ENCODE assay signal across 8 cellular contexts in genomic region chr9:121545875-121546423, GRCh38. TPM values are rescaled to one million over a fixed set of nuclear protein-coding genes. Genes with fewer than 3 reads are reported as not detected.
A peak's percentile ranks its signal among the peaks of the same experiment; 100 is the strongest.
DNase-seq lines count a peak whose midpoint lies in the region; ATAC-seq and TF ChIP-seq lines count a peak whose summit lies in the region.

No MANE protein-coding gene starts in this region.

- peak overlapping the region; percentile 52 for H2AFZ ChIP-seq in KMS-11 (ENCODE audit: low read depth)

- BruUV-seq in Panc1 (replicated peaks; lab: Mats Ljungman, UMichigan), result no TSS peak

- H3K27me3 Mint-ChIP-seq in activated T-helper 1 cell treated with anti-CD3 and anti-CD28 coated beads, Interleukin-12 subunit alpha, Interleukin-12 subunit beta, Interleukin-2, Interleukin-4 antibody, amounts not matched to agents 30 ng/mL and 10 ng/mL and 1 ng/mL, durations not matched to agents 14 hours and 24 hours and 36 hours (ENCODE audit: insufficient read depth), result peaks cover 1% of the 10 kb centered on the region

- H3K9ac ChIP-seq in KMS-11, result no peak overlapping the region

- in situ Hi-C loops in Panc1 (cut with HindIII; ENCODE audit: low pct_unique_long_range_greater_than_20kb, low sequenced_read_pairs), result no loop called here

- no peak overlapping the region for H3K27ac ChIP-seq in KMS-11
- H3K27ac ChIP-seq in Panc1 (ENCODE audit: low read length), result no peak overlapping the region
- H3K27ac ChIP-seq in substantia nigra (ENCODE audit: low read depth, low read length, poor library complexity, severe bottlenecking), result no peak overlapping the region

- no peaks in the 10 kb centered on the region for H3K36me3 Mint-ChIP-seq in activated T-helper 1 cell treated with anti-CD3 and anti-CD28 coated beads, Interleukin-12 subunit alpha, Interleukin-12 subunit beta, Interleukin-2, Interleukin-4 antibody, amounts not matched to agents 30 ng/mL and 10 ng/mL and 1 ng/mL, durations not matched to agents 14 hours and 24 hours and 36 hours (ENCODE audit: low read depth)

- no peak overlapping the region for H3K4me3 Mint-ChIP-seq in activated T-helper 1 cell treated with anti-CD3 and anti-CD28 coated beads, Interleukin-12 subunit alpha, Interleukin-12 subunit beta, Interleukin-2, Interleukin-4 antibody, amounts not matched to agents 30 ng/mL and 10 ng/mL and 1 ng/mL, durations not matched to agents 14 hours and 24 hours and 36 hours

- peak; percentile 88 for DNase-seq in COLO829 (ENCODE audit: low spot score)
- DNase-seq in Panc1 (ENCODE audit: low read depth, low spot score), result peak; percentile 52
- DNase-seq in activated T-helper 1 cell treated with anti-CD3 and anti-CD28 coated beads, Interleukin-12 subunit alpha, Interleukin-12 subunit beta, Interleukin-2, Interleukin-4 antibody, amounts not matched to agents 30 ng/mL and 10 ng/mL and 1 ng/mL, durations not matched to agents 14 hours and 24 hours and 36 hours (ENCODE audit: low spot score), result peak; percentile 46
- DNase-seq in fibroblast of villous mesenchyme (ENCODE audit: low read depth), result peak; percentile 94
- DNase-seq in nucleus accumbens (lab: John Stamatoyannopoulos, UW), result peak in 55 of 56 donors; percentile 31 to 97 (median 83)
- peak; percentile 52 to 99 (median 88) for DNase-seq in substantia nigra (lab: John Stamatoyannopoulos, UW)

- CTCF ChIA-PET in Panc1 (lab: Charles Lee), result interaction anchor here (0.6 to 1.2 kb wide), 7 partner anchors 24 to 449 kb away, joined by 3 to 13 read pairs (median 3); no protein-coding TSS in a partner anchor

- H3K9me3 ChIP-seq in Panc1 (ENCODE audit: control insufficient read depth, insufficient read depth, low read depth, low read length), result no peaks in the 10 kb centered on the region

- H3K36me3 ChIP-seq in KMS-11 (ENCODE audit: insufficient read depth), result no peaks in the 10 kb centered on the region
- no peaks in the 10 kb centered on the region for H3K36me3 ChIP-seq in Panc1 (ENCODE audit: control insufficient read depth, insufficient read depth, low read length)

- H3K79me2 ChIP-seq in KMS-11 (ENCODE audit: insufficient read depth, low read depth), result no peaks in the 10 kb centered on the region

- peak overlapping the region; percentile 22; the same call in 1 of the 2 replicates for H3K4me2 ChIP-seq in KMS-11

- no peaks in the 10 kb centered on the region for H3K4me1 ChIP-seq in KMS-11 (ENCODE audit: low read depth, poor library complexity, severe bottlenecking)
- no peaks in the 10 kb centered on the region for H3K4me1 ChIP-seq in Panc1 (ENCODE audit: control insufficient read depth, insufficient read depth, low read length)

- POLR2A ChIA-PET in Panc1 (lab: Charles Lee), result interaction anchor here (0.6 kb wide), 2 partner anchors 22 to 138 kb away, joined by 3 to 4 read pairs; no protein-coding TSS in a partner anchor

- H3K4me3 ChIP-seq in KMS-11 (IDR thresholded peaks at IDR 0.05; ENCODE audit: insufficient read depth, low read depth, low read length) (no peak overlapping the region), Panc1 (ENCODE audit: low read depth in 2 of 2, low read length in 2 of 2) (peak overlapping the region in 1 of 2 experiments; percentile 30; a peak in 1 of 4 replicates), fibroblast of villous mesenchyme (ENCODE audit: low read depth, low read length) (no peak overlapping the region)

- no peak overlapping the region for H3K27ac Mint-ChIP-seq in activated T-helper 1 cell treated with anti-CD3 and anti-CD28 coated beads, Interleukin-12 subunit alpha, Interleukin-12 subunit beta, Interleukin-2, Interleukin-4 antibody, amounts not matched to agents 30 ng/mL and 10 ng/mL and 1 ng/mL, durations not matched to agents 14 hours and 24 hours and 36 hours

- H3K9me3 Mint-ChIP-seq in activated T-helper 1 cell treated with anti-CD3 and anti-CD28 coated beads, Interleukin-12 subunit alpha, Interleukin-12 subunit beta, Interleukin-2, Interleukin-4 antibody, amounts not matched to agents 30 ng/mL and 10 ng/mL and 1 ng/mL, durations not matched to agents 14 hours and 24 hours and 36 hours, result no peaks in the 10 kb centered on the region

- no peaks in the 10 kb centered on the region for H4K20me1 ChIP-seq in KMS-11 (ENCODE audit: insufficient read depth)

- intact Hi-C loops in Panc1 (cut with micrococcal nuclease; ENCODE audit: unreplicated experiment), result loop anchor here (1.0 kb wide), 2 partner anchors 149 to 446 kb away; no protein-coding TSS in a partner anchor
- intact Hi-C loops in activated T-helper 1 cell treated with anti-CD3 and anti-CD28 coated beads, Interleukin-12 subunit alpha, Interleukin-12 subunit beta, Interleukin-2, Interleukin-4 antibody, amounts not matched to agents 30 ng/mL and 10 ng/mL and 1 ng/mL, durations not matched to agents 14 hours and 24 hours and 36 hours (cut with micrococcal nuclease), result loop anchor here (1.0 to 10.0 kb wide), 3 partner anchors 151 to 446 kb away; no protein-coding TSS in a partner anchor

- H3K27me3 ChIP-seq in KMS-11 (ENCODE audit: insufficient read depth, low read depth) (peaks cover 6% of the 10 kb centered on the region; the same call in 1 of the 2 replicates), Panc1 (ENCODE audit: control insufficient read depth, insufficient read depth, low read length) (no peaks in the 10 kb centered on the region)

- TF ChIP-seq CTCF in KMS-11 (conservative IDR thresholded peaks at IDR 0.05; ENCODE audit: low read depth, low read length), result peak; percentile 85
- TF ChIP-seq CTCF in Panc1 (IDR thresholded peaks at IDR 0.05), result peak; percentile 93
- TF ChIP-seq CTCF in fibroblast of villous mesenchyme (IDR thresholded peaks at IDR 0.05; ENCODE audit: insufficient read depth, low read depth, low read length), result peak; percentile 96

- H3K4me1 Mint-ChIP-seq in activated T-helper 1 cell treated with anti-CD3 and anti-CD28 coated beads, Interleukin-12 subunit alpha, Interleukin-12 subunit beta, Interleukin-2, Interleukin-4 antibody, amounts not matched to agents 30 ng/mL and 10 ng/mL and 1 ng/mL, durations not matched to agents 14 hours and 24 hours and 36 hours (ENCODE audit: low read depth), result no peaks in the 10 kb centered on the region

- peak; percentile 83 for ATAC-seq in GM21381 (IDR thresholded peaks at IDR 0.05; ENCODE audit: unreplicated experiment)
- ATAC-seq in Panc1, result peak; percentile 98

RNA-seq across cellular contexts. Expression of gene GGTA1, which starts 46.3 kb away (rescaled TPM):
- not detected for total RNA-seq in Panc1 (2021; ENCODE audit: unreplicated experiment)
- polyA plus RNA-seq in Panc1 (2012; ENCODE audit: insufficient read length), result not detected
- total RNA-seq in activated T-helper 1 cell treated with anti-CD3 and anti-CD28 coated beads, Interleukin-12 subunit alpha, Interleukin-12 subunit beta, Interleukin-2, Interleukin-4 antibody, amounts not matched to agents 30 ng/mL and 10 ng/mL and 1 ng/mL, durations not matched to agents 14 hours and 24 hours and 36 hours, result 0.12 and 0.16 TPM in 2 replicates
- not detected in 2 replicates for total RNA-seq in fibroblast of villous mesenchyme
